Comparison of ENCODE assay signal across 1 cellular context in the genomic region with DNA sequence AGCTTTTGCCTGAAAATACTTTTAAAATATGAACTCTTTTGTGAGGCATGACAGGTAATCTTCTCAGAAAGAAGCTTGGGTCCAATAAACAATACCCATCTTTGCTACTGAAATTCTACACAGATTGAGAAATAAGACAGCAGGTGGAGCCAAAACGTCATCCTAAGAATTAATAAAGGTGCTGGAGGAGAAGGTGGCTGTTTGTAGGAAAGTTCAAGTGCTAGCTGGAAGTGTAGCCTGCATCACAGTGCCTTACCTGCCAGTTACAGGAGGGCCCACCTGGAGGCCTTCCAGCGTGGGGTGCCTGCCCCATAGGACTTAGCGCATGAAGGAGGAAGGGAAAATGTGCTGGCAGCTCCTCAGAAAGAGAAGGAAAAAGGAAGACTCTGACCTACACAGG.
TF ChIP-seq lines count a peak whose summit lies in the region.

No MANE protein-coding gene starts in this region.

TF ChIP-seq in SK-N-SH treated with all-trans-retinoic acid at 6 μM for 48 hours, 23 proteins besides CTCF, POLR2A, EP300 and RAD21:
- TF ChIP-seq CSRNP3 (CRISPR knock-in tag; IDR thresholded peaks at IDR 0.05) (no peak), CSDC2 (CRISPR knock-in tag; IDR thresholded peaks at IDR 0.05) (no peak), BACH2 (CRISPR knock-in tag; IDR thresholded peaks at IDR 0.05; ENCODE audit: borderline replicate concordance) (no peak), TSHZ2 (CRISPR knock-in tag; IDR thresholded peaks at IDR 0.05) (no peak), RARB (CRISPR knock-in tag; IDR thresholded peaks at IDR 0.05) (no peak), PATZ1 (CRISPR knock-in tag; IDR thresholded peaks at IDR 0.05; ENCODE audit: borderline replicate concordance) (no peak), ZNF70 (CRISPR knock-in tag; IDR thresholded peaks at IDR 0.05) (no peak), ZC3H10 (CRISPR knock-in tag; IDR thresholded peaks at IDR 0.05) (no peak), GLIS3 (CRISPR knock-in tag; IDR thresholded peaks at IDR 0.05) (no peak)
TF ChIP-seq in SK-N-SH treated with all-trans-retinoic acid at 6 μM for 48 hours: peak in this region for 0.
